In genomic region chr2:237290249-237290648, GRCh38 we compare ENCODE assay signal across 9 cellular contexts.
A peak's percentile ranks its signal among the peaks of the same experiment; 100 is the strongest.
DNase-seq lines count a peak whose midpoint lies in the region; ATAC-seq and TF ChIP-seq lines count a peak whose summit lies in the region.
"Had no signal": no experiment of that assay in that cellular context is flagged by ENCODE, and none has a peak within 500 bp of the region (broad histone marks: within the 10 kb centered on the region; RNA-seq: fewer than 3 reads in every experiment).

No MANE protein-coding gene starts in this region.

- peaks cover 69% of the 10 kb centered on the region for H3K4me1 Mint-ChIP-seq in HFFc6 (ENCODE audit: low read depth)
- peaks cover 10% of the 10 kb centered on the region for H3K4me1 Mint-ChIP-seq in stimulated activated effector memory CD8-positive, alpha-beta T cell treated with anti-CD3 and anti-CD28 coated beads, Interleukin-12 subunit alpha, Interleukin-12 subunit beta, amount 100 ng/mL, for 72 hours

- no peak overlapping the region for H3K23ac ChIP-seq in mesenchymal stem cell (ENCODE audit: low read length in 2 of 2)

- peak overlapping the region; percentile 88 for H4K91ac ChIP-seq in mesenchymal stem cell (ENCODE audit: low read length)

- H3K9ac ChIP-seq in mesenchymal stem cell (ENCODE audit: low read length) = peak overlapping the region; percentile 94

- peak overlapping the region; percentile 19 to 86 for H3K4ac ChIP-seq in mesenchymal stem cell (ENCODE audit: low read depth in 1 of 2, low read length in 2 of 2)

- H3K27me3 Mint-ChIP-seq in HFFc6 (ENCODE audit: insufficient read depth) = no peaks in the 10 kb centered on the region; the same call in 1 of the 2 replicates

- H3K4me3 ChIP-seq in esophagus (ENCODE audit: low read depth in 1 of 2, low read length in 2 of 2) (no peak overlapping the region), mesenchymal stem cell (ENCODE audit: insufficient read depth in 1 of 2, low read depth in 1 of 2, low read length in 2 of 2) (no peak overlapping the region), testis (no peak overlapping the region)

- peak overlapping the region; percentile 99 for H3K27ac Mint-ChIP-seq in HFFc6
- H3K27ac Mint-ChIP-seq in stimulated activated effector memory CD8-positive, alpha-beta T cell treated with anti-CD3 and anti-CD28 coated beads, Interleukin-12 subunit alpha, Interleukin-12 subunit beta, amount 100 ng/mL, for 72 hours = no peak overlapping the region

- peak overlapping the region; percentile 89 for H2BK120ac ChIP-seq in mesenchymal stem cell (ENCODE audit: low read depth, low read length)

- intact Hi-C loops in testis (cut with DNase I; ENCODE audit: low total_unique reads) = loop anchor here (10.0 kb wide), 1 partner anchor 125 kb away; the partner anchor contains the start of gene COL6A3

- H2AK5ac ChIP-seq in mesenchymal stem cell (ENCODE audit: low read length, severe bottlenecking) = peak overlapping the region; percentile 85

- peak overlapping the region; percentile 77 for H3K4me3 Mint-ChIP-seq in HFFc6
- H3K4me3 Mint-ChIP-seq in stimulated activated effector memory CD8-positive, alpha-beta T cell treated with anti-CD3 and anti-CD28 coated beads, Interleukin-12 subunit alpha, Interleukin-12 subunit beta, amount 100 ng/mL, for 72 hours = no peak overlapping the region

- H4K8ac ChIP-seq in mesenchymal stem cell (ENCODE audit: low read length) = peak overlapping the region; percentile 66

- H2AFZ ChIP-seq in mesenchymal stem cell (ENCODE audit: low read depth, low read length) = peak overlapping the region; percentile 36

- TF ChIP-seq POLR2A in testis (IDR thresholded peaks at IDR 0.05) = no peak

- no peak overlapping the region for H2BK5ac ChIP-seq in mesenchymal stem cell (ENCODE audit: low read depth, low read length, poor library complexity, severe bottlenecking)

- no peak overlapping the region for H2BK15ac ChIP-seq in mesenchymal stem cell (ENCODE audit: low read depth, poor library complexity, severe bottlenecking)

- H2BK12ac ChIP-seq in mesenchymal stem cell (ENCODE audit: low read length in 2 of 2) = peak overlapping the region; percentile 81 to 99

- TF ChIP-seq CTCF in HFFc6 (IDR thresholded peaks at IDR 0.05) (no peak), testis (IDR thresholded peaks at IDR 0.05) (no peak)

- WGBS in esophagus, 2 donors = 63 to 76% methylated on average over 12 of the region's 12 CpGs
- 32% methylated on average over 11 of the region's 12 CpGs for WGBS in mesenchymal stem cell
- 10 to 16% methylated on average over 12 of the region's 12 CpGs for WGBS in testis, 2 donors

- H3K79me1 ChIP-seq in mesenchymal stem cell (replicated peaks; ENCODE audit: low read length, poor library complexity, severe bottlenecking) = no peaks in the 10 kb centered on the region

- no peaks in the 10 kb centered on the region for H3K36me3 ChIP-seq in esophagus (ENCODE audit: control insufficient read depth in 2 of 2, insufficient read depth in 2 of 2, low read length in 1 of 2)
- H3K36me3 ChIP-seq in mesenchymal stem cell (ENCODE audit: control insufficient read depth in 1 of 2, insufficient read depth in 2 of 2, low read depth in 1 of 2, low read length in 2 of 2) = no peaks in the 10 kb centered on the region
- H3K36me3 ChIP-seq in testis (ENCODE audit: low read depth, missing control alignments) = no peaks in the 10 kb centered on the region

- H3K36me3 Mint-ChIP-seq in HFFc6 (ENCODE audit: low read depth) = peaks cover 3% of the 10 kb centered on the region
- H3K36me3 Mint-ChIP-seq in stimulated activated effector memory CD8-positive, alpha-beta T cell treated with anti-CD3 and anti-CD28 coated beads, Interleukin-12 subunit alpha, Interleukin-12 subunit beta, amount 100 ng/mL, for 72 hours = no peaks in the 10 kb centered on the region

- no peak for ATAC-seq in stimulated activated effector memory CD8-positive, alpha-beta T cell treated with anti-CD3 and anti-CD28 coated beads, Interleukin-12 subunit alpha, Interleukin-12 subunit beta, amount 100 ng/mL, for 72 hours
- no peak for ATAC-seq in GM21367 (IDR thresholded peaks at IDR 0.05; ENCODE audit: unreplicated experiment)
- ATAC-seq in HG03025 (IDR thresholded peaks at IDR 0.05; ENCODE audit: low FRiP score, unreplicated experiment) = no peak

- peak overlapping the region; percentile 1 to 18 for H3K27ac ChIP-seq in esophagus (ENCODE audit: low read depth in 2 of 2, low read length in 1 of 2)
- H3K27ac ChIP-seq in mesenchymal stem cell (ENCODE audit: low read length, poor library complexity, severe bottlenecking) = no peak overlapping the region
- H3K27ac ChIP-seq in testis = peak overlapping the region; percentile 65 to 83

- DNase-seq in HFFc6 = peak; percentile 87
- DNase-seq in mesenchymal stem cell = peak; percentile 69
- peak; percentile 87 for DNase-seq in testis
- DNase-seq in stimulated activated effector memory CD8-positive, alpha-beta T cell treated with anti-CD3 and anti-CD28 coated beads, Interleukin-12 subunit alpha, Interleukin-12 subunit beta, amount 100 ng/mL, for 72 hours (ENCODE audit: low spot score in 2 of 2) = no peak
- DNase-seq in AG08396 (ENCODE audit: low spot score) = no peak
- DNase-seq: DMS79 had no signal

- peak overlapping the region; percentile 31 to 73 for H3K18ac ChIP-seq in mesenchymal stem cell (ENCODE audit: low read depth in 1 of 2, low read length in 2 of 2)

- no peaks in the 10 kb centered on the region for H3K4me1 ChIP-seq in esophagus (ENCODE audit: control insufficient read depth in 2 of 2, insufficient read depth in 2 of 2, low read length in 1 of 2)
- H3K4me1 ChIP-seq in mesenchymal stem cell (ENCODE audit: control insufficient read depth, insufficient read depth, low read depth, low read length) = peaks cover 4% of the 10 kb centered on the region
- peaks cover 15% of the 10 kb centered on the region for H3K4me1 ChIP-seq in testis

- H3K4me2 ChIP-seq in mesenchymal stem cell (ENCODE audit: low read length, poor library complexity, severe bottlenecking) = no peak overlapping the region

- no peak overlapping the region for H3K14ac ChIP-seq in mesenchymal stem cell (ENCODE audit: low read length in 2 of 2)

- no peaks in the 10 kb centered on the region for H3K9me3 ChIP-seq in esophagus (ENCODE audit: control insufficient read depth in 2 of 2, insufficient read depth in 1 of 2, low read depth in 1 of 2, low read length in 1 of 2)
- no peaks in the 10 kb centered on the region for H3K9me3 ChIP-seq in mesenchymal stem cell (ENCODE audit: control insufficient read depth, low read length)
- no peaks in the 10 kb centered on the region for H3K9me3 ChIP-seq in testis

- no peaks in the 10 kb centered on the region for H3K27me3 ChIP-seq in esophagus (ENCODE audit: control insufficient read depth in 1 of 2, insufficient read depth in 2 of 2, low read length in 2 of 2)
- no peaks in the 10 kb centered on the region for H3K27me3 ChIP-seq in mesenchymal stem cell (ENCODE audit: control insufficient read depth in 1 of 2, insufficient read depth in 1 of 2, low read length in 2 of 2)
- H3K27me3 ChIP-seq in testis = no peaks in the 10 kb centered on the region

- no peaks in the 10 kb centered on the region for H3K9me3 Mint-ChIP-seq in HFFc6
- peaks cover 6% of the 10 kb centered on the region for H3K9me3 Mint-ChIP-seq in stimulated activated effector memory CD8-positive, alpha-beta T cell treated with anti-CD3 and anti-CD28 coated beads, Interleukin-12 subunit alpha, Interleukin-12 subunit beta, amount 100 ng/mL, for 72 hours

Comparison
In these comparisons a context has a peak if more than half of its experiments do, and no peak if none do; other contexts are left out.
1. DNase-seq: peak in HFFc6 (single experiment), mesenchymal stem cell (single experiment) and testis (single experiment); none in stimulated activated effector memory CD8-positive, alpha-beta T cell treated with anti-CD3 and anti-CD28 coated beads, Interleukin-12 subunit alpha, Interleukin-12 subunit beta, amount 100 ng/mL, for 72 hours (0 of 2) and AG08396 (single experiment).